15 cellular contexts compared by ENCODE assay signal in the genomic region with DNA sequence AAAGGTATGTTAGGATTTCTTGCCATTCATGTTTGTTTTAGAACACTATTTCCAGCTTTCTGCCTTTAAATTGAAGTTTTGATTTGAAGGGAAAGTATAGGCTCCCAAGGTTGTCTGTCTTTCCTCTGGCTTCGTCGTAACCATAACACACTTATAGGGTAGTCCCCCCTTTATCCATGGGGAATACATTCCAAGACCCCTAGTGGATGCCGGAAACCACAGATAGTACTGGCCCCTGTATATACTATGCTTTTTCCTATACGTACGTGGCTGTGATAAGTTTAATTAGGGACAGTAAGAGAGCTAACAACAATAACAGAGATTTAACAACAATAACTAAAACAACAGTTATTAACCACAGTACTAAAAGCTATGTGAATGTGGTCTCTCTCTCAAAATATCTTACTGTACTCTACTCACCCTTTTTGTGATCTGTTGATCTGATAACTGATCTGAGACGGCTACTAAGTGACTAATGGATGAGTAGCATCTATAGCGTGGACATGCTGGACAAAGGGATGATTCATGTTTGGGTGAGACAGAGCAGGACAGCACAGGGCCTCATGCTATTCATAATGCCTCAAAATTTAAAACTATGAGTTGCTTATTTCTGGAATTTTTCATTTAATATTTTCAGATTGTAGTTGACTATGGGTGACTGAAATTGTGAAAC.
DNase-seq lines count a peak whose midpoint lies in the region; ATAC-seq, FAIRE-seq and TF ChIP-seq lines count a peak whose summit lies in the region.
"Had no signal": no experiment of that assay in that cellular context is flagged by ENCODE, and none has a peak within 500 bp of the region (broad histone marks: within the 10 kb centered on the region; RNA-seq: fewer than 3 reads in every experiment).

No MANE protein-coding gene starts in this region.

- DNase-seq in AG10803 (ENCODE audit: low read depth) (peak; percentile 70), Panc1 (ENCODE audit: low read depth, low spot score) (peak; percentile 24), epithelial cell of esophagus (ENCODE audit: low read depth) (peak; percentile 0), pancreas (no peak), OCI-M1 (lab: John Stamatoyannopoulos, UW) (no peak), DMS79 treated with DMSO at 0.1 percent for 48 hours (lab: John Stamatoyannopoulos, UW) (no peak), SHP77 (lab: John Stamatoyannopoulos, UW) (no peak)
- DNase-seq: activated CD8-positive, alpha-beta T cell treated with anti-CD3 and anti-CD28 coated beads for 36 hours; activated naive CD4-positive, alpha-beta T cell treated with anti-CD3 and anti-CD28 coated beads, Interleukin-2, amount 50 U/mL, for 16 hours; NCI-H1048; NCI-H69; stimulated activated CD4-positive, alpha-beta T cell treated with anti-CD3 and anti-CD28 coated beads, Interleukin-4, amount 100 ng/mL, for 24 hours; stomach had no signal

- intact Hi-C loops in Panc1 (cut with micrococcal nuclease; ENCODE audit: unreplicated experiment) (no loop called here), pancreas (cut with DNase I) (no loop called here)

- TF ChIP-seq CTCF in AG10803 (conservative IDR thresholded peaks at IDR 0.05; ENCODE audit: low read length) (no peak), Panc1 (IDR thresholded peaks at IDR 0.05) (no peak), epithelial cell of esophagus (IDR thresholded peaks at IDR 0.05; ENCODE audit: insufficient read depth, low read depth, low read length, missing control alignments) (no peak), pancreas (IDR thresholded peaks at IDR 0.05) (no peak)

- no peaks in the 10 kb centered on the region for H3K36me3 ChIP-seq in Panc1 (ENCODE audit: control insufficient read depth, insufficient read depth, low read length)
- H3K36me3 ChIP-seq in mesodermal cell (ENCODE audit: control insufficient read depth, insufficient read depth, low read length), result no peaks in the 10 kb centered on the region
- no peaks in the 10 kb centered on the region for H3K36me3 ChIP-seq in pancreas
- H3K36me3 ChIP-seq: neutrophil, stomach had no signal

- ATAC-seq in Panc1 (no peak), pancreas (no peak)
- ATAC-seq: activated CD8-positive, alpha-beta T cell treated with anti-CD3 and anti-CD28 coated beads for 36 hours had no signal

- CTCF ChIA-PET in Panc1 (lab: Charles Lee), result no interaction called here

- no TSS peak for BruUV-seq in Panc1 (replicated peaks; lab: Mats Ljungman, UMichigan)

- FAIRE-seq in pancreas (lab: Jason Lieb, UNC), result no peak

- no peaks in the 10 kb centered on the region for H3K27me3 ChIP-seq in Panc1 (ENCODE audit: control insufficient read depth, insufficient read depth, low read length)
- H3K27me3 ChIP-seq in pancreas, result no peaks in the 10 kb centered on the region
- H3K27me3 ChIP-seq: neutrophil, stomach had no signal

- in situ Hi-C loops in Panc1 (cut with HindIII; ENCODE audit: low pct_unique_long_range_greater_than_20kb, low sequenced_read_pairs), result no loop called here

- no peak overlapping the region for H3K4me3 ChIP-seq in AG10803 (ENCODE audit: low read length)
- no peak overlapping the region for H3K4me3 ChIP-seq in Panc1 (ENCODE audit: low read depth in 2 of 2, low read length in 2 of 2)
- H3K4me3 ChIP-seq in epithelial cell of esophagus (ENCODE audit: low read length), result no peak overlapping the region
- no peak overlapping the region for H3K4me3 ChIP-seq in mesodermal cell (ENCODE audit: extremely low read depth, insufficient read depth, low read length, poor library complexity, severe bottlenecking)
- no peak overlapping the region for H3K4me3 ChIP-seq in pancreas
- H3K4me3 ChIP-seq: stomach had no signal

- H3K27ac ChIP-seq in Panc1 (ENCODE audit: low read length) (no peak overlapping the region), mesodermal cell (ENCODE audit: low read depth, low read length, severe bottlenecking) (peak overlapping the region; percentile 80), pancreas (no peak overlapping the region)
- H3K27ac ChIP-seq: neutrophil, stomach had no signal

- H3K4me1 ChIP-seq in Panc1 (ENCODE audit: control insufficient read depth, insufficient read depth, low read length) (no peaks in the 10 kb centered on the region), mesodermal cell (ENCODE audit: control insufficient read depth, insufficient read depth, low read length, poor library complexity, severe bottlenecking) (peaks cover 27% of the 10 kb centered on the region), pancreas (peaks cover 0 to 8% (median 3%) of the 10 kb centered on the region in 3 donors)

- no peaks in the 10 kb centered on the region for H3K9me3 ChIP-seq in Panc1 (ENCODE audit: control insufficient read depth, insufficient read depth, low read depth, low read length)
- no peaks in the 10 kb centered on the region for H3K9me3 ChIP-seq in mesodermal cell (ENCODE audit: control insufficient read depth, low read length)
- H3K9me3 ChIP-seq in pancreas, result no peaks in the 10 kb centered on the region
- H3K9me3 ChIP-seq: neutrophil, stomach had no signal

- POLR2A ChIA-PET in Panc1 (lab: Charles Lee), result no interaction called here

- no CpG with 5 or more reads among the region's 7 CpGs for WGBS in mesodermal cell (ENCODE audit: insufficient coverage in 2 of 2), 2 experiments
- 90 to 94% methylated on average over 7 of the region's 7 CpGs for WGBS in pancreas, 2 donors

Comparison
In these comparisons a context has a peak if more than half of its experiments do, and no peak if none do; other contexts are left out.
1. DNase-seq: peak in AG10803 (single experiment), Panc1 (single experiment) and epithelial cell of esophagus (single experiment); none in pancreas (0 of 6), OCI-M1 (single experiment), DMS79 treated with DMSO at 0.1 percent for 48 hours (single experiment) and SHP77 (0 of 2).